Comparison of ENCODE assay signal across 30 cellular contexts in the genomic region with DNA sequence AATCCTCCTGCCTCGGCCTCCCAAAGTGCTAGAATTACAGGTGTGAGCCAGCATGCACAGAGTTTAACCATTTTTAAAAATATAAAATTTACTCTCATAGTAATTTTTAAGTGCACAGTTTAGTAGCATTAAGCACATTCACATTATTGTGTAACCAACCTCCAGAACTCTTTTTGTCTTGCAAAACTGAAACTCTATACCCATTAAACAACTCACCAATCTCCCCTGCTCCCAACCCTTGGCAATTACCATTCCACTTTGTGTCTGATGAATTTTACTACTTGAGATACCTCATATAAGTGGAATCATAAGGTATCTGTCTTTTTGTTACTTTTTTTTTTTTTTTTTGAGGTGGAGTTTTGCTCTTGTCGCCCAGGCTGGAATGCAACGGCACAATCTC.
"Had no signal": no experiment of that assay in that cellular context is flagged by ENCODE, and none has a peak within 500 bp of the region (broad histone marks: within the 10 kb centered on the region; RNA-seq: fewer than 3 reads in every experiment).

No MANE protein-coding gene starts in this region.

- H3K9me3 ChIP-seq: SJSA1 had no signal

- H3K36me3 Mint-ChIP-seq: activated CD4-positive, alpha-beta memory T cell treated with anti-CD3 and anti-CD28 coated beads for 36 hours; activated naive CD4-positive, alpha-beta T cell treated with anti-CD3 and anti-CD28 coated beads, Interleukin-2, amount 50 U/mL, for 72 hours; T-cell had no signal

- H3K27me3 ChIP-seq: SJSA1 had no signal

- DNase-seq: activated B cell treated with CpG ODN at 0.5 μM for 24 hours; activated CD4-positive, alpha-beta memory T cell treated with anti-CD3 and anti-CD28 coated beads for 36 hours; activated CD4-positive, alpha-beta T cell treated with anti-CD3 and anti-CD28 coated beads for 4 hours; activated CD4-positive, alpha-beta T cell treated with anti-CD3 and anti-CD28 coated beads, Interleukin-2, amount 50 U/mL, for 1 hour; activated CD4-positive, CD25-positive, alpha-beta regulatory T cell treated with anti-CD3 and anti-CD28 coated beads, Interleukin-2, amount 50 U/mL, for 72 hours; activated CD8-positive, alpha-beta memory T cell treated with anti-CD3 and anti-CD28 coated beads, Interleukin-2, amount 50 U/mL, for 4 hours; activated effector memory CD4-positive, alpha-beta T cell treated with anti-CD3 and anti-CD28 coated beads, Interleukin-2, amount 50 U/mL, for 16 hours; activated naive CD4-positive, alpha-beta T cell treated with Interleukin-2 at 50 U/mL for 16 hours; activated T-cell treated with anti-CD3 and anti-CD28 coated beads for 4 hours; activated T-cell treated with anti-CD3 and anti-CD28 coated beads, Interleukin-2, amount 50 U/mL, for 4 hours; anterior cingulate cortex; central memory CD4-positive, alpha-beta T cell; Karpas-422; KBM-7; MV-4-11; NCI-H1092; NCI-H1436 treated with DMSO at 0.1 percent for 48 hours; NCI-H1694 treated with DMSO at 0.1 percent for 48 hours; NCI-H2029; NCI-H345; NCI-H524 treated with DMSO at 0.1 percent for 48 hours; SHP77; T-cell; T-helper 2 cell; T-helper 9 cell had no signal

- H3K4me3 ChIP-seq: SJSA1 had no signal

- H3K4me1 Mint-ChIP-seq: activated B cell treated with CpG ODN at 0.5 μM for 24 hours, T-cell had no signal

- H3K27ac Mint-ChIP-seq: activated B cell treated with CpG ODN at 0.5 μM for 24 hours; activated CD4-positive, alpha-beta memory T cell treated with anti-CD3 and anti-CD28 coated beads for 36 hours; brain; IgD-negative memory B cell; T-cell had no signal

- H3K27ac ChIP-seq: SJSA1, VCaP had no signal

- H3K27me3 Mint-ChIP-seq: activated B cell treated with CpG ODN at 0.5 μM for 24 hours; activated CD4-positive, alpha-beta memory T cell treated with anti-CD3 and anti-CD28 coated beads for 36 hours; brain; IgD-negative memory B cell; T-cell had no signal

- H3K4me3 Mint-ChIP-seq: activated B cell treated with CpG ODN at 0.5 μM for 24 hours; activated CD4-positive, alpha-beta memory T cell treated with anti-CD3 and anti-CD28 coated beads for 36 hours; activated T-cell treated with anti-CD3 and anti-CD28 coated beads, Interleukin-2, amount 50 U/mL, for 4 hours; brain; IgD-negative memory B cell; T-cell had no signal

- H3K9me3 Mint-ChIP-seq: activated B cell treated with CpG ODN at 0.5 μM for 24 hours; activated CD4-positive, alpha-beta memory T cell treated with anti-CD3 and anti-CD28 coated beads for 36 hours; activated naive CD4-positive, alpha-beta T cell treated with anti-CD3 and anti-CD28 coated beads, Interleukin-2, amount 50 U/mL, for 72 hours; activated T-cell treated with anti-CD3 and anti-CD28 coated beads, Interleukin-2, amount 50 U/mL, for 4 hours; brain; IgD-negative memory B cell; T-cell had no signal
